In the genomic region with DNA sequence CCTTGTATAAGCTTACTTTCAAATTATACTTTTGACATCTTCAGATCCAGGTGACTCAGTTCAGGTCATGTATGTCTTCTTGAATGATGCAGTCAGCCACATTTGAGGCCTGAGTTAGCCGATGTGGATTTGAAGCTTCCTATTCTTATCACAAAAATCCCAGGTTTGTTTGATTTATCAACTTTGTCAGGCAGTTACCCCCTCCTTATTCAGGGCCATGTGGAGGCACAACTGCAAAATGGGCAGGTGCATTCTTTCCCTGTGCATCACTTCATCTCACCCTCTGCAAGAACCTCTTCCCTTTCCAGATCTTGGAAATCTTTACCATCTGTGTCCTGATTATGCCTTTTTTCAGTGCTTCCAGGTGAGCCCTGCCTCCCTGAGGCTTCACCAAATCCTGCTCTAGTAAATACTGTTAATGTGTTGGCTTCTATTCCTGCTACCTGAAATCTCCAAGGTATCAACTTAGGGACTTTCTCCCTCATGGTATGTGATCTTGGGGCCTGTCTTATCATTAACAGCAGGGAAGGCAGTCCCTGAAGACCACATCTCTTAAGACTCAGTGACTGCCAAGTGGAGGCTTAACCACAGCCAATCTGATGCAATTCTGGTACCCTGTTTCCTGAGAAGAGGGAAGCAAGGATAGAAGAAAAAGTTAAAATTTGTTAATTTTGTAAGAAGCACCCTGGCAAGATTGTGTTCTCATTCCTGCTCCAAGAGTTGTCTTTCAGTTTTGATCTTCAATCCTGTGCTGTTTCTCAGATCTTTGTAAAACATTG, we compare ENCODE assay signal across 18 cellular contexts. TPM values are rescaled to one million over a fixed set of nuclear protein-coding genes. Genes with fewer than 3 reads are reported as not detected.
"Had no signal": no experiment of that assay in that cellular context is flagged by ENCODE, and none has a peak within 500 bp of the region (broad histone marks: within the 10 kb centered on the region; RNA-seq: fewer than 3 reads in every experiment).

No MANE protein-coding gene starts in this region.

- DNase-seq: activated CD4-positive, alpha-beta memory T cell treated with anti-CD3 and anti-CD28 coated beads for 36 hours; activated CD4-positive, alpha-beta T cell treated with anti-CD3 and anti-CD28 coated beads for 1 hour; activated CD8-positive, alpha-beta memory T cell treated with anti-CD3 and anti-CD28 coated beads, Interleukin-2, amount 10 ng/mL, durations not matched to agents 7 days and 5 days; activated naive CD4-positive, alpha-beta T cell treated with anti-CD3 and anti-CD28 coated beads, Interleukin-2, amount 10 ng/mL, durations not matched to agents 7 days and 5 days; activated T-cell treated with anti-CD3 and anti-CD28 coated beads, Interleukin-2, amount 50 U/mL, for 24 hours; hippocampal formation; kidney; nucleus accumbens; stimulated activated CD4-positive, alpha-beta T cell treated with anti-CD3 and anti-CD28 coated beads, Interleukin-4, amount 100 ng/mL, for 24 hours; stimulated activated naive CD4-positive, alpha-beta T cell treated with Interleukin-2 at 50 U/mL for 16 hours; substantia nigra; T1000 had no signal

- H3K9me3 ChIP-seq: right atrium auricular region, tibial nerve, vagina had no signal

- FAIRE-seq: kidney had no signal

- ATAC-seq: activated CD8-positive, alpha-beta memory T cell treated with anti-CD3 and anti-CD28 coated beads, Interleukin-2, amount 10 ng/mL, durations not matched to agents 7 days and 5 days; esophagus mucosa had no signal

- H3K4me1 ChIP-seq: tibial nerve, vagina had no signal

- H3K27me3 ChIP-seq: cardiac muscle cell, right atrium auricular region, tibial nerve, vagina had no signal

- H3K36me3 ChIP-seq: cardiac muscle cell, right atrium auricular region, tibial nerve, vagina had no signal

- H3K27ac ChIP-seq: cardiac muscle cell, right atrium auricular region, skin epidermis, tibial nerve, vagina had no signal

- H3K4me3 ChIP-seq: cardiac muscle cell, right atrium auricular region, skin epidermis, tibial nerve, vagina had no signal

RNA-seq across cellular contexts. Expression of a gene that starts 9.4 kb away (rescaled TPM):
- total RNA-seq: activated CD4-positive, alpha-beta memory T cell treated with anti-CD3 and anti-CD28 coated beads for 36 hours; activated CD8-positive, alpha-beta memory T cell treated with anti-CD3 and anti-CD28 coated beads, Interleukin-2, amount 10 ng/mL, durations not matched to agents 7 days and 5 days had no signal
